8 cellular contexts compared by ENCODE assay signal in the genomic region with DNA sequence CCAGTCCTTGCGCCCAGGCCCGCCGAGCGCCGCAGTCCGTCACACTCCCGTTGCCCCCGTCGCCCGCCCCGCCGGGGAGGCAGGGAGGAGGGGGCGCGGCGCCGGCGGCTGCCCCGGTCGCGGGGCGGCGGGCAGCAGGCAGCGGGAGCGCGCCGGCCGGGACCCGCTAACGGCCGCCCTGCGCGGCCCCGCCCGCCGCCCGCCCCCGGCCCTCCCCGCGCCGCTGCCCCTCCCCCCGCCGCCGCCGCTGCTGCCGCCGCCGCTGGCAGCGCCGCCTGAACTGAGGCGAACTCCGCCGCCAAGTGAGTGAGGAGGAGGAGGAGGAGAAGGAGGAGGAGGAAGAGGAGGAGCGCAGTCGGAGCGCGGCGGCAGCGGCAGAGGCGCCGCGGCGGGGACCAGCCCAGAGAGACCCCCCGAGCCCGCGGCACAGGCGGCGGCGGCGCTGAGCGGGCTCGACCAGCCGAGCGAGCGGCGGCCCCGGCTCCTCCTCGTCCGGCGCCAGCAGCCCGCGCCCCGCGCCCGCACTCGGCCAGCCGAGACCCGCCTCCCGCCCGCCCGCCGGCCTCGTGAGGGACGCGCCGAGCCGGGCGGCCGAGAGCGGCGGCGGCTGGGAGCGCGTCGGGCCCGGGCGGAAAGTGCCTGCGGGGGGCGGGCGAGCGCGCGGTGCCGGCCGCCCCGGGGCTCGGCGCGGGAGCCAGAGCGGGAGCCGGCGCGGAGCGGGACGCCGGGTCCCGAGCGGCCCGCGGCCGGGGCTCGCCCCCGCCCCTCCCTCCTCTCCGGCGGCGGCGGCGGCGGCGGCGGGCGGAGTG. TPM values are rescaled to one million over a fixed set of nuclear protein-coding genes. Genes with fewer than 3 reads are reported as not detected.
DNase-seq lines count a peak whose midpoint lies in the region; ATAC-seq, FAIRE-seq and TF ChIP-seq lines count a peak whose summit lies in the region.

TSS of gene QKI (plus strand) at position 352 of the 809 bp plus-strand sequence. CDS start 476 bp downstream, outside the sequence.

- H3K27ac Mint-ChIP-seq in activated B cell treated with CpG ODN at 0.5 μM for 24 hours, result peak within 1 kb of the TSS; percentile 91

- BruUV-seq in HCT116 (replicated peaks; lab: Mats Ljungman, UMichigan), result no TSS peak

- peaks cover 3 to 4% of the 10 kb centered on the region in 2 experiments for H3K4me1 ChIP-seq in HCT116 (ENCODE audit: control insufficient read depth in 1 of 2, insufficient read depth in 2 of 2, low read length in 2 of 2)
- peaks cover under 1 to 8% of the 10 kb centered on the region in 2 donors for H3K4me1 ChIP-seq in kidney (ENCODE audit: control insufficient read depth in 1 of 2, insufficient read depth in 1 of 2, low read depth in 1 of 2, low read length in 2 of 2)

- POLR2A ChIA-PET in HCT116 (lab: Charles Lee) (no interaction called here), activated B cell treated with CpG ODN at 0.5 μM for 24 hours (lab: Charles Lee) (interaction anchor here (0.6 to 2.1 kb wide), 6 partner anchors 9 to 676 kb away, joined by 3 to 8 read pairs (median 3); no protein-coding TSS in a partner anchor)

- no peaks in the 10 kb centered on the region for H4K20me1 ChIP-seq in HCT116 (ENCODE audit: insufficient read depth)

- no peak for TF ChIP-seq POLR2A in HCT116 (IDR thresholded peaks at IDR 0.05; ENCODE audit: borderline replicate concordance, extremely low read depth, insufficient read depth, insufficient read length)

- H3K4me3 ChIP-seq in GM12875 (ENCODE audit: low read depth, low read length), result peak within 1 kb of the TSS; percentile 73
- H3K4me3 ChIP-seq in HCT116 (replicated peaks in 1 of 2; ENCODE audit: low read depth in 1 of 2, low read length in 2 of 2), result peak within 1 kb of the TSS; percentile 56 to 69
- peak within 1 kb of the TSS; percentile 88 to 97 for H3K4me3 ChIP-seq in kidney (ENCODE audit: low read length in 2 of 2)

- peaks cover 48% of the 10 kb centered on the region for H3K4me1 Mint-ChIP-seq in activated B cell treated with CpG ODN at 0.5 μM for 24 hours

- no peak for FAIRE-seq in kidney (lab: Jason Lieb, UNC)

- intact Hi-C loops in HCT116 (cut with micrococcal nuclease), result loop anchor here (5.0 kb wide), 1 partner anchor 693 kb away; no protein-coding TSS in a partner anchor
- intact Hi-C loops in activated B cell treated with CpG ODN at 0.5 μM for 24 hours (cut with micrococcal nuclease), result loop anchor here (2.0 to 5.0 kb wide), 3 partner anchors 138 to 292 kb away; no protein-coding TSS in a partner anchor
- intact Hi-C loops in kidney (cut with DNase I), result no loop called here

- H3K9me3 Mint-ChIP-seq in activated B cell treated with CpG ODN at 0.5 μM for 24 hours, result no peaks in the 10 kb centered on the region

- H3K9ac ChIP-seq in HCT116 (ENCODE audit: low read length) (peak within 1 kb of the TSS; percentile 65), kidney (ENCODE audit: low read length in 2 of 2) (peak within 1 kb of the TSS; percentile 74 to 99)

- H3K4me3 Mint-ChIP-seq in activated B cell treated with CpG ODN at 0.5 μM for 24 hours, result peak within 1 kb of the TSS; percentile 88

- H3K36me3 Mint-ChIP-seq in activated B cell treated with CpG ODN at 0.5 μM for 24 hours (ENCODE audit: low read depth), result peaks cover 7% of the 10 kb centered on the region

- H3K36me3 ChIP-seq in HCT116 (ENCODE audit: control insufficient read depth in 1 of 2, insufficient read depth in 2 of 2, low read length in 2 of 2), result no peaks in the 10 kb centered on the region
- no peaks in the 10 kb centered on the region for H3K36me3 ChIP-seq in kidney (ENCODE audit: control insufficient read depth in 1 of 2, insufficient read depth in 2 of 2, low read length in 2 of 2)

- H3K4me2 ChIP-seq in HCT116 (ENCODE audit: low read length), result peak within 1 kb of the TSS; percentile 81

- H3K9me2 ChIP-seq in HCT116 (ENCODE audit: insufficient read depth), result no peaks in the 10 kb centered on the region

- H3K27ac ChIP-seq in HCT116 (ENCODE audit: low read depth, low read length), result peak within 1 kb of the TSS; percentile 67; the same call in 1 of the 2 replicates
- peak within 1 kb of the TSS; percentile 99 for H3K27ac ChIP-seq in caudate nucleus (ENCODE audit: low read depth, low read length)
- H3K27ac ChIP-seq in kidney (ENCODE audit: low read depth in 2 of 2, low read length in 2 of 2), result peak within 1 kb of the TSS; percentile 98 to 99

- peaks cover 40% of the 10 kb centered on the region for H3K79me2 ChIP-seq in HCT116 (ENCODE audit: insufficient read depth, low read length)

- H3K9me3 ChIP-seq in HCT116 (ENCODE audit: control insufficient read depth in 1 of 2, insufficient read depth in 1 of 2, low read depth in 1 of 2, low read length in 2 of 2) (peaks cover 0 to 4% of the 10 kb centered on the region in 2 experiments; a peak in 1 of 4 replicates), kidney (ENCODE audit: control insufficient read depth in 1 of 2, low read length in 2 of 2) (no peaks in the 10 kb centered on the region)

- TF ChIP-seq CTCF in GM12875 (IDR thresholded peaks at IDR 0.05; ENCODE audit: borderline replicate concordance, insufficient read depth, low read depth, low read length) (no peak), HCT116 (IDR thresholded peaks at IDR 0.05 in 2 of 3, conservative IDR thresholded peaks at IDR 0.05 in 1 of 3; ENCODE audit: borderline replicate concordance in 1 of 3, insufficient read depth in 1 of 3, low read depth in 2 of 3, low read length in 2 of 3) (no peak), activated B cell treated with CpG ODN at 0.5 μM for 24 hours (IDR thresholded peaks at IDR 0.05) (no peak), kidney (IDR thresholded peaks at IDR 0.05; ENCODE audit: borderline replicate concordance, extremely low read depth, insufficient read depth) (no peak)

- CTCF ChIA-PET in HCT116 (lab: Charles Lee), result no interaction called here
- CTCF ChIA-PET in activated B cell treated with CpG ODN at 0.5 μM for 24 hours (lab: Charles Lee), result interaction anchor here (1.3 kb wide), 1 partner anchor 11 kb away, joined by 6 read pairs; no protein-coding TSS in a partner anchor

- H3K27me3 ChIP-seq in HCT116 (ENCODE audit: insufficient read depth, low read length), result no peaks in the 10 kb centered on the region

- no peak for TF ChIP-seq RAD21 in HCT116 (IDR thresholded peaks at IDR 0.05; ENCODE audit: low read depth)

- ATAC-seq in HCT116, result peak; percentile 71
- peak; percentile 46 for ATAC-seq in activated B cell treated with CpG ODN at 0.5 μM for 24 hours (ENCODE audit: low read depth)
- ATAC-seq in HG03378 (IDR thresholded peaks at IDR 0.05; ENCODE audit: unreplicated experiment), result no peak

- no peaks in the 10 kb centered on the region for H3K27me3 Mint-ChIP-seq in activated B cell treated with CpG ODN at 0.5 μM for 24 hours

- no peak within 1 kb of the TSS for H2AFZ ChIP-seq in HCT116 (ENCODE audit: low read depth, low read length, poor library complexity, severe bottlenecking)

- RAD21 ChIA-PET in HCT116 (lab: Charles Lee; ENCODE audit: low non-redundant PET in 1 of 2, low total read pairs in 2 of 2, uncharacterized antibody in 2 of 2, unreplicated experiment in 2 of 2), result interaction anchor here in 1 of 2 experiments (0.8 kb wide), 1 partner anchor 63 kb away, joined by 5 read pairs; no protein-coding TSS in a partner anchor

- no peak for DNase-seq in HCT116 (ENCODE audit: low read depth, low spot score)
- DNase-seq in NCI-H1092 (lab: John Stamatoyannopoulos, UW), result peak; percentile 75
- peak; percentile 72 for DNase-seq in activated B cell treated with CpG ODN at 0.5 μM for 24 hours
- peak in 56 of 61 donors; percentile 26 to 90 (median 79) for DNase-seq in caudate nucleus (lab: John Stamatoyannopoulos, UW)
- peak; percentile 96 for DNase-seq in kidney
- peak; percentile 67 to 76 for DNase-seq in stimulated activated CD4-positive, alpha-beta T cell treated with anti-CD3 and anti-CD28 coated beads, Interleukin-15, amount 100 ng/mL, for 1 hour (ENCODE audit: low read depth in 1 of 2, low spot score in 1 of 2)

TF ChIP-seq in HCT116, 20 proteins besides CTCF, POLR2A, EP300 and RAD21 (continues in another document):
- TF ChIP-seq, protein P1, sequence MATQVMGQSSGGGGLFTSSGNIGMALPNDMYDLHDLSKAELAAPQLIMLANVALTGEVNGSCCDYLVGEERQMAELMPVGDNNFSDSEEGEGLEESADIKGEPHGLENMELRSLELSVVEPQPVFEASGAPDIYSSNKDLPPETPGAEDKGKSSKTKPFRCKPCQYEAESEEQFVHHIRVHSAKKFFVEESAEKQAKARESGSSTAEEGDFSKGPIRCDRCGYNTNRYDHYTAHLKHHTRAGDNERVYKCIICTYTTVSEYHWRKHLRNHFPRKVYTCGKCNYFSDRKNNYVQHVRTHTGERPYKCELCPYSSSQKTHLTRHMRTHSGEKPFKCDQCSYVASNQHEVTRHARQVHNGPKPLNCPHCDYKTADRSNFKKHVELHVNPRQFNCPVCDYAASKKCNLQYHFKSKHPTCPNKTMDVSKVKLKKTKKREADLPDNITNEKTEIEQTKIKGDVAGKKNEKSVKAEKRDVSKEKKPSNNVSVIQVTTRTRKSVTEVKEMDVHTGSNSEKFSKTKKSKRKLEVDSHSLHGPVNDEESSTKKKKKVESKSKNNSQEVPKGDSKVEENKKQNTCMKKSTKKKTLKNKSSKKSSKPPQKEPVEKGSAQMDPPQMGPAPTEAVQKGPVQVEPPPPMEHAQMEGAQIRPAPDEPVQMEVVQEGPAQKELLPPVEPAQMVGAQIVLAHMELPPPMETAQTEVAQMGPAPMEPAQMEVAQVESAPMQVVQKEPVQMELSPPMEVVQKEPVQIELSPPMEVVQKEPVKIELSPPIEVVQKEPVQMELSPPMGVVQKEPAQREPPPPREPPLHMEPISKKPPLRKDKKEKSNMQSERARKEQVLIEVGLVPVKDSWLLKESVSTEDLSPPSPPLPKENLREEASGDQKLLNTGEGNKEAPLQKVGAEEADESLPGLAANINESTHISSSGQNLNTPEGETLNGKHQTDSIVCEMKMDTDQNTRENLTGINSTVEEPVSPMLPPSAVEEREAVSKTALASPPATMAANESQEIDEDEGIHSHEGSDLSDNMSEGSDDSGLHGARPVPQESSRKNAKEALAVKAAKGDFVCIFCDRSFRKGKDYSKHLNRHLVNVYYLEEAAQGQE (IDR thresholded peaks at IDR 0.05; ENCODE audit: low read depth), result no peak

RNA-seq across cellular contexts. Expression of gene QKI, which starts in this region (rescaled TPM):
- total RNA-seq in HCT116 (2021; ENCODE audit: unreplicated experiment) (35.3 TPM), activated B cell treated with CpG ODN at 0.5 μM for 24 hours (61.5 and 66.6 TPM in 2 replicates), kidney (121 TPM)
- 20.4 and 20.9 TPM in 2 replicates for polyA plus RNA-seq in HCT116 (2012)
- polyA plus RNA-seq in kidney (ENCODE audit: insufficient read depth, low read depth, low replicate concordance), result 17.6 TPM
